In the genomic region with DNA sequence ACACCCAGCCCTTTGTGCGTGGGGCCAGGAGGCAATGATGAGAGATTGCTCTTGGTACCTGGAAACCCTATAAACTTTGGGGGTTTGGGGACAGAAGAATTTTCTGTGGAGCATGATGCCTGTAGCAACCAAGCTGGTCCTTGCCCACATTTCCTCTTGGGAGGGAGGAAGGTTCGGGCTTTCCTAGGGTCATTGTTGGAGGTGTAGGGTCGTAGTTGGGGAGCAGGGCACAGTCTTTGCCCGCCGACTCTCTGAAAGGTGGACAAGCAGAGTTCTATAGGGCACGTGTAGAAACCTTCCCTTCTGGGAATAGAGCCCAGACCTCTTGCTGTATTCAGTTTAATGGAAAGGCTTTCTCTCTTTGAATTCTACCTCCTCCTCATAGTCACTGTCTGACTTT, we compare ENCODE assay signal across 8 cellular contexts. TPM values are rescaled to one million over a fixed set of nuclear protein-coding genes. Genes with fewer than 3 reads are reported as not detected.
DNase-seq lines count a peak whose midpoint lies in the region; ATAC-seq, FAIRE-seq and TF ChIP-seq lines count a peak whose summit lies in the region.
"Had no signal": no experiment of that assay in that cellular context is flagged by ENCODE, and none has a peak within 500 bp of the region (broad histone marks: within the 10 kb centered on the region; RNA-seq: fewer than 3 reads in every experiment).

No MANE protein-coding gene starts in this region.

- peaks cover 23% of the 10 kb centered on the region for H3K27me3 Mint-ChIP-seq in activated naive CD8-positive, alpha-beta T cell treated with anti-CD3 and anti-CD28 coated beads, Interleukin-2, amount 10 ng/mL, durations not matched to agents 7 days and 5 days
- peaks cover 28% of the 10 kb centered on the region for H3K27me3 Mint-ChIP-seq in stimulated activated naive CD8-positive, alpha-beta T cell treated with anti-CD3 and anti-CD28 coated beads, Interleukin-15, amount 100 ng/mL, for 72 hours

- ATAC-seq in activated naive CD8-positive, alpha-beta T cell treated with anti-CD3 and anti-CD28 coated beads, Interleukin-2, amount 10 ng/mL, durations not matched to agents 7 days and 5 days (ENCODE audit: low read depth) = no peak
- no peak for ATAC-seq in stimulated activated naive CD8-positive, alpha-beta T cell treated with anti-CD3 and anti-CD28 coated beads, Interleukin-15, amount 100 ng/mL, for 72 hours
- no peak for ATAC-seq in HG02840 (IDR thresholded peaks at IDR 0.05; ENCODE audit: low FRiP score, unreplicated experiment)

- DNase-seq in activated naive CD8-positive, alpha-beta T cell treated with anti-CD3 and anti-CD28 coated beads, Interleukin-2, amount 10 ng/mL, durations not matched to agents 7 days and 5 days = no peak
- DNase-seq in keratinocyte (ENCODE audit: low read depth, low spot score) = no peak
- no peak for DNase-seq in stimulated activated naive CD8-positive, alpha-beta T cell treated with anti-CD3 and anti-CD28 coated beads, Interleukin-15, amount 100 ng/mL, for 72 hours
- no peak for DNase-seq in T1000 (lab: John Stamatoyannopoulos, UW)
- DNase-seq in DMS53 (lab: John Stamatoyannopoulos, UW) = no peak
- DNase-seq: amniotic stem cell had no signal

- H3K27me3 ChIP-seq in HUES48 (ENCODE audit: control insufficient read depth, insufficient read depth, low read length) = peaks cover 26% of the 10 kb centered on the region
- H3K27me3 ChIP-seq in keratinocyte (ENCODE audit: control insufficient read depth, extremely low read depth, insufficient read depth, low read length) = peaks cover 11% of the 10 kb centered on the region

- H3K9me3 ChIP-seq in HUES48 (ENCODE audit: control insufficient read depth, insufficient read depth, low read length) (no peaks in the 10 kb centered on the region), keratinocyte (ENCODE audit: control insufficient read depth, low read depth, low read length) (no peaks in the 10 kb centered on the region)

- TF ChIP-seq CTCF in keratinocyte (optimal IDR thresholded peaks at IDR 0.05 in 1 of 3, IDR thresholded peaks at IDR 0.05 in 1 of 3, conservative IDR thresholded peaks at IDR 0.05 in 1 of 3; ENCODE audit: extremely low read depth in 1 of 3, insufficient read depth in 2 of 3, low read length in 3 of 3) = no peak

- H3K4me3 Mint-ChIP-seq in activated naive CD8-positive, alpha-beta T cell treated with anti-CD3 and anti-CD28 coated beads, Interleukin-2, amount 10 ng/mL, durations not matched to agents 7 days and 5 days = peak overlapping the region; percentile 86
- H3K4me3 Mint-ChIP-seq in stimulated activated naive CD8-positive, alpha-beta T cell treated with anti-CD3 and anti-CD28 coated beads, Interleukin-15, amount 100 ng/mL, for 72 hours = peak overlapping the region; percentile 85 to 87

- H3K4me2 ChIP-seq in keratinocyte (ENCODE audit: control insufficient read depth, extremely low read depth, insufficient read depth, low read depth, low read length) = peak overlapping the region; percentile 97

- H3K9ac ChIP-seq in HUES48 (ENCODE audit: low read depth, low read length) = no peak overlapping the region
- H3K9ac ChIP-seq in keratinocyte (ENCODE audit: control insufficient read depth, extremely low read depth, insufficient read depth, low read length) = peak overlapping the region; percentile 80

- H3K9me3 Mint-ChIP-seq in activated naive CD8-positive, alpha-beta T cell treated with anti-CD3 and anti-CD28 coated beads, Interleukin-2, amount 10 ng/mL, durations not matched to agents 7 days and 5 days = peaks cover 2% of the 10 kb centered on the region
- H3K9me3 Mint-ChIP-seq in stimulated activated naive CD8-positive, alpha-beta T cell treated with anti-CD3 and anti-CD28 coated beads, Interleukin-15, amount 100 ng/mL, for 72 hours = peaks cover 4 to 10% of the 10 kb centered on the region in 2 donors

- H3K79me2 ChIP-seq in keratinocyte (ENCODE audit: control insufficient read depth, insufficient read depth, low read length) = no peaks in the 10 kb centered on the region

- no peak for FAIRE-seq in keratinocyte (lab: Jason Lieb, UNC)

- POLR2A ChIA-PET in activated naive CD8-positive, alpha-beta T cell treated with anti-CD3 and anti-CD28 coated beads, Interleukin-2, amount 10 ng/mL, durations not matched to agents 7 days and 5 days (lab: Charles Lee) = no interaction called here

- H3K9me1 ChIP-seq in keratinocyte (ENCODE audit: control insufficient read depth, extremely low read depth, insufficient read depth, low read length) = no peaks in the 10 kb centered on the region

- H3K27ac ChIP-seq in HUES48 (ENCODE audit: low read depth, low read length) (no peak overlapping the region), keratinocyte (ENCODE audit: control insufficient read depth, insufficient read depth, low read length) (no peak overlapping the region)

- peaks cover 10% of the 10 kb centered on the region for H3K4me1 Mint-ChIP-seq in activated naive CD8-positive, alpha-beta T cell treated with anti-CD3 and anti-CD28 coated beads, Interleukin-2, amount 10 ng/mL, durations not matched to agents 7 days and 5 days
- peaks cover 42% of the 10 kb centered on the region for H3K4me1 Mint-ChIP-seq in stimulated activated naive CD8-positive, alpha-beta T cell treated with anti-CD3 and anti-CD28 coated beads, Interleukin-15, amount 100 ng/mL, for 72 hours

- H3K4me1 ChIP-seq in HUES48 (ENCODE audit: control insufficient read depth, insufficient read depth, low read length) (peaks cover 10% of the 10 kb centered on the region; the same call in 1 of the 2 replicates), keratinocyte (ENCODE audit: control insufficient read depth, extremely low read depth, insufficient read depth, low read length) (peaks cover 14% of the 10 kb centered on the region)

- peak overlapping the region; percentile 82 for H3K4me3 ChIP-seq in HUES48 (ENCODE audit: low read depth, low read length)
- peak overlapping the region; percentile 70 to 86 (median 83) for H3K4me3 ChIP-seq in keratinocyte (ENCODE audit: control insufficient read depth in 2 of 3, extremely low read depth in 1 of 3, insufficient read depth in 2 of 3, low read depth in 1 of 3, low read length in 3 of 3)

- peak overlapping the region; percentile 79 for H3K27ac Mint-ChIP-seq in activated naive CD8-positive, alpha-beta T cell treated with anti-CD3 and anti-CD28 coated beads, Interleukin-2, amount 10 ng/mL, durations not matched to agents 7 days and 5 days
- H3K27ac Mint-ChIP-seq in stimulated activated naive CD8-positive, alpha-beta T cell treated with anti-CD3 and anti-CD28 coated beads, Interleukin-15, amount 100 ng/mL, for 72 hours = peak overlapping the region in 1 of 2 donors; percentile 59

- H4K20me1 ChIP-seq in keratinocyte (ENCODE audit: control insufficient read depth, extremely low read depth, insufficient read depth, low read length) = no peaks in the 10 kb centered on the region

- dilution Hi-C loops in keratinocyte (cut with MboI; ENCODE audit: extremely low pct_ligation_motif_present, low sequenced_read_pairs) = no loop called here

- peaks cover 5% of the 10 kb centered on the region for H3K36me3 Mint-ChIP-seq in activated naive CD8-positive, alpha-beta T cell treated with anti-CD3 and anti-CD28 coated beads, Interleukin-2, amount 10 ng/mL, durations not matched to agents 7 days and 5 days

- peak overlapping the region; percentile 94 for H2AFZ ChIP-seq in keratinocyte (ENCODE audit: control insufficient read depth, low read length)

- H3K36me3 ChIP-seq in HUES48 (ENCODE audit: control insufficient read depth, insufficient read depth, low read length) = no peaks in the 10 kb centered on the region
- no peaks in the 10 kb centered on the region for H3K36me3 ChIP-seq in keratinocyte (ENCODE audit: control insufficient read depth in 2 of 2, extremely low read depth in 1 of 2, insufficient read depth in 2 of 2, low read length in 2 of 2)

RNA-seq across cellular contexts. Expression of a gene that starts 1.4 kb away (rescaled TPM):
- total RNA-seq in activated naive CD8-positive, alpha-beta T cell treated with anti-CD3 and anti-CD28 coated beads, Interleukin-2, amount 10 ng/mL, durations not matched to agents 7 days and 5 days = 1 to 10 TPM; 6.5 to 7.3 TPM
- 2.1 to 2.7 TPM (median 2.5 TPM) in 3 replicates for polyA plus RNA-seq in keratinocyte
- polyA plus RNA-seq in keratinocyte (2011; ENCODE audit: low read depth) = 0.79 TPM
- polyA plus RNA-seq in keratinocyte (2011; cell fraction: cytosol; rRNA removed) = 1.6 and 2.6 TPM in 2 replicates
- 2.6 and 3.9 TPM in 2 replicates for polyA plus RNA-seq in keratinocyte (2011; cell fraction: nucleus; rRNA removed)
- polyA plus RNA-seq in keratinocyte (2012; ENCODE audit: low replicate concordance) = 1.7 and 2.4 TPM in 2 replicates
- 2.3 to 5.2 TPM (median 3.2 TPM) in 3 replicates for polyA minus RNA-seq in keratinocyte
- polyA minus RNA-seq in keratinocyte (2011; cell fraction: cytosol; rRNA and poly(A)+ RNA removed) = 7.5 TPM
- polyA minus RNA-seq in keratinocyte (2011; cell fraction: nucleus; rRNA and poly(A)+ RNA removed) = 2.9 and 3.2 TPM in 2 replicates
